Comparison of ENCODE assay signal across 9 cellular contexts in genomic region chr3:73625124-73625665, GRCh38. TPM values are rescaled to one million over a fixed set of nuclear protein-coding genes. Genes with fewer than 3 reads are reported as not detected.
A peak's percentile ranks its signal among the peaks of the same experiment; 100 is the strongest.
DNase-seq lines count a peak whose midpoint lies in the region; ATAC-seq lines count a peak whose summit lies in the region.
"Had no signal": no experiment of that assay in that cellular context is flagged by ENCODE, and none has a peak within 500 bp of the region (broad histone marks: within the 10 kb centered on the region; RNA-seq: fewer than 3 reads in every experiment).

No MANE protein-coding gene starts in this region.

- H3K36me3 ChIP-seq in endocrine pancreas (ENCODE audit: control insufficient read depth, insufficient read depth, low read length) (no peaks in the 10 kb centered on the region), mesodermal cell (ENCODE audit: control insufficient read depth, insufficient read depth, low read length) (no peaks in the 10 kb centered on the region), aorta (ENCODE audit: control insufficient read depth in 1 of 2, insufficient read depth in 2 of 2, low read length in 1 of 2) (no peaks in the 10 kb centered on the region)

- H3K9me3 ChIP-seq in endocrine pancreas (ENCODE audit: control insufficient read depth, low read length) (no peaks in the 10 kb centered on the region), mesodermal cell (ENCODE audit: control insufficient read depth, low read length) (no peaks in the 10 kb centered on the region), aorta (ENCODE audit: control insufficient read depth, low read length) (no peaks in the 10 kb centered on the region)

- H3K4me3 ChIP-seq in endocrine pancreas (ENCODE audit: control insufficient read depth, insufficient read depth, low read length), result peak overlapping the region; percentile 79
- peak overlapping the region; percentile 58 for H3K4me3 ChIP-seq in mesodermal cell (ENCODE audit: extremely low read depth, insufficient read depth, low read length, poor library complexity, severe bottlenecking)
- peak overlapping the region; percentile 78 to 99 for H3K4me3 ChIP-seq in aorta (ENCODE audit: low read length in 2 of 2)

- ATAC-seq in Right ventricle myocardium inferior, result peak; percentile 29
- peak; percentile 71 for ATAC-seq in aorta (ENCODE audit: low FRiP score)
- no peak for ATAC-seq in HG03378 (IDR thresholded peaks at IDR 0.05; ENCODE audit: unreplicated experiment)
- ATAC-seq in HG02970 (IDR thresholded peaks at IDR 0.05; ENCODE audit: low FRiP score, unreplicated experiment), result no peak
- ATAC-seq in HG02610 (IDR thresholded peaks at IDR 0.05; ENCODE audit: unreplicated experiment), result no peak

- DNase-seq in Right ventricle myocardium inferior (ENCODE audit: missing footprints) (peak; percentile 71), cardiac septum (ENCODE audit: low spot score) (no peak), aorta (no peak)
- DNase-seq: COR-L47 had no signal

- peak overlapping the region; percentile 62 for H3K9ac ChIP-seq in endocrine pancreas (ENCODE audit: control insufficient read depth, insufficient read depth, low read length)

- intact Hi-C loops in Right ventricle myocardium inferior (cut with DNase I), result loop anchor here (5.0 to 10.0 kb wide), 2 partner anchors 140 to 222 kb away; no protein-coding TSS in a partner anchor
- intact Hi-C loops in cardiac septum (cut with DNase I), result loop anchor here (2.0 to 5.0 kb wide), 6 partner anchors 37 to 222 kb away; no protein-coding TSS in a partner anchor
- intact Hi-C loops in aorta (cut with DNase I), result loop anchor here in 1 of 2 donors (10.0 kb wide), 1 partner anchor 160 kb away; no protein-coding TSS in a partner anchor

- H3K27me3 ChIP-seq in endocrine pancreas (ENCODE audit: control insufficient read depth, insufficient read depth, low read length) (no peaks in the 10 kb centered on the region), aorta (ENCODE audit: control insufficient read depth in 1 of 2, insufficient read depth in 2 of 2, low read length in 1 of 2) (no peaks in the 10 kb centered on the region)

- no peaks in the 10 kb centered on the region for H3K4me1 ChIP-seq in endocrine pancreas (ENCODE audit: control insufficient read depth, insufficient read depth, low read length)
- peaks cover 31% of the 10 kb centered on the region for H3K4me1 ChIP-seq in mesodermal cell (ENCODE audit: control insufficient read depth, insufficient read depth, low read length, poor library complexity, severe bottlenecking)
- peaks cover 1 to 3% of the 10 kb centered on the region in 2 donors for H3K4me1 ChIP-seq in aorta (ENCODE audit: control insufficient read depth in 1 of 2, insufficient read depth in 2 of 2, low read length in 2 of 2)

- WGBS in mesodermal cell (ENCODE audit: insufficient coverage in 2 of 2), 2 experiments, result 1% methylated on average over 16 to 18 of the region's 21 CpGs
- WGBS in aorta, 2 donors, result 1 to 2% methylated on average over 21 of the region's 21 CpGs

- H3K27ac ChIP-seq in mesodermal cell (ENCODE audit: low read depth, low read length, severe bottlenecking) (peak overlapping the region; percentile 86), aorta (ENCODE audit: low read depth in 1 of 2, low read length in 2 of 2) (peak overlapping the region; percentile 46 to 58)

RNA-seq across cellular contexts. Expression of gene PDZRN3, which starts 0.5 kb away (rescaled TPM):
- total RNA-seq in Right ventricle myocardium inferior, result 130 TPM
- total RNA-seq in cardiac septum, result 66.0 TPM
- polyA plus RNA-seq in mesodermal cell (2013, experiment 1 of 2), result 21.6 TPM
- 26.9 TPM for polyA plus RNA-seq in mesodermal cell (2013, experiment 2 of 2)
- total RNA-seq in aorta, result 10 to 100 TPM; 62.6 to 86.3 TPM
- polyA plus RNA-seq in aorta, result 10 to 100 TPM; 33.6 to 42.6 TPM

Comparison
In these comparisons a context has a peak if more than half of its experiments do, and no peak if none do; other contexts are left out.
1. ATAC-seq: peak in Right ventricle myocardium inferior (single experiment) and aorta (single experiment); none in HG03378 (single experiment), HG02970 (single experiment) and HG02610 (single experiment).
2. Peak in every context shown above with its lines, with median percentiles within 50 percentile points of each other: H3K4me3 ChIP-seq.